8 cellular contexts compared by ENCODE assay signal in genomic region chr9:128552744-128553221, GRCh38. TPM values are rescaled to one million over a fixed set of nuclear protein-coding genes. Genes with fewer than 3 reads are reported as not detected.
DNase-seq lines count a peak whose midpoint lies in the region; ATAC-seq lines count a peak whose summit lies in the region.

No MANE protein-coding gene starts in this region.

- intact Hi-C loops in left ventricle myocardium superior (cut with micrococcal nuclease) (no loop called here), posterior vena cava (cut with DNase I) (no loop called here)

- ATAC-seq in HG02798 (IDR thresholded peaks at IDR 0.05; ENCODE audit: poor library complexity, unreplicated experiment) (peak; percentile 29), left ventricle myocardium superior (peak; percentile 34)

- DNase-seq in activated T-cell treated with anti-CD3 and anti-CD28 coated beads for 4 hours (peak; percentile 24), NCI-H226 (peak; percentile 45), activated gamma-delta T cell treated with Interleukin-2 at 50 U/mL for 16 hours (peak; percentile 41), left ventricle myocardium superior (peak; percentile 77), posterior vena cava (ENCODE audit: low spot score) (peak; percentile 88)
- DNase-seq in activated T-cell treated with anti-CD3 and anti-CD28 coated beads, Interleukin-2, amount 50 U/mL, for 48 hours: no peak
- no peak for DNase-seq in central memory CD4-positive, alpha-beta T cell

RNA-seq across cellular contexts. Expression of gene SPTAN1, which starts 0.4 kb away (rescaled TPM):
- 244 TPM for total RNA-seq in left ventricle myocardium superior
- total RNA-seq in posterior vena cava: 100 to 1,000 TPM; 328 to 409 TPM

RNA-seq across cellular contexts. Expression of gene GLE1, which starts 48.3 kb away (rescaled TPM):
- total RNA-seq in left ventricle myocardium superior (20.6 TPM), posterior vena cava (10 to 100 TPM; 14.6 to 15.5 TPM)

Comparison
In these comparisons a context has a peak if more than half of its experiments do, and no peak if none do; other contexts are left out.
1. DNase-seq: peak in activated T-cell treated with anti-CD3 and anti-CD28 coated beads for 4 hours (single experiment), NCI-H226 (single experiment), activated gamma-delta T cell treated with Interleukin-2 at 50 U/mL for 16 hours (single experiment), left ventricle myocardium superior (single experiment) and posterior vena cava (single experiment); none in activated T-cell treated with anti-CD3 and anti-CD28 coated beads, Interleukin-2, amount 50 U/mL, for 48 hours (0 of 2) and central memory CD4-positive, alpha-beta T cell (single experiment).